ENCODE assay signal across 14 cellular contexts in genomic region chr16:85641776-85642176, GRCh38. TPM values are rescaled to one million over a fixed set of nuclear protein-coding genes. Genes with fewer than 3 reads are reported as not detected.
A peak's percentile ranks its signal among the peaks of the same experiment; 100 is the strongest.
DNase-seq lines count a peak whose midpoint lies in the region; ATAC-seq and TF ChIP-seq lines count a peak whose summit lies in the region.
"Had no signal": no experiment of that assay in that cellular context is flagged by ENCODE, and none has a peak within 500 bp of the region (broad histone marks: within the 10 kb centered on the region; RNA-seq: fewer than 3 reads in every experiment).

No MANE protein-coding gene starts in this region.

- peak; percentile 65 for ATAC-seq in foreskin keratinocyte
- no peak for ATAC-seq in GM18498 (IDR thresholded peaks at IDR 0.05; ENCODE audit: unreplicated experiment)
- ATAC-seq: activated CD8-positive, alpha-beta T cell treated with anti-CD3 and anti-CD28 coated beads for 36 hours; stimulated activated effector memory CD8-positive, alpha-beta T cell treated with anti-CD3 and anti-CD28 coated beads, Interleukin-12 subunit alpha, Interleukin-12 subunit beta, amount 100 ng/mL, for 72 hours had no signal

- no peak overlapping the region for H3K4me2 ChIP-seq in osteoblast (ENCODE audit: insufficient read depth, low read length)

- DNase-seq in AG10803 (ENCODE audit: low read depth) (peak; percentile 56), NCI-H446 treated with DMSO at 0.1 percent for 48 hours (lab: John Stamatoyannopoulos, UW) (peak; percentile 24), foreskin keratinocyte (peak in 1 of 2 donors; percentile 51), osteoblast (ENCODE audit: insufficient read length, low spot score, missing footprints) (peak; percentile 94), SJCRH30 (no peak), NOMO-1 (lab: John Stamatoyannopoulos, UW; ENCODE audit: unreplicated experiment in 2 of 2) (no peak), NCI-H2081 treated with DMSO at 0.1 percent for 48 hours (lab: John Stamatoyannopoulos, UW) (no peak)
- DNase-seq: activated CD8-positive, alpha-beta T cell treated with anti-CD3 and anti-CD28 coated beads for 36 hours; BE2C; endodermal cell; T-helper 2 cell had no signal

- H4K20me1 ChIP-seq in osteoblast (ENCODE audit: insufficient read depth, low read length): peaks cover 84% of the 10 kb centered on the region

- H3K4me3 ChIP-seq in AG10803 (ENCODE audit: low read length) (no peak overlapping the region), osteoblast (ENCODE audit: insufficient read depth, low read length) (no peak overlapping the region), SJCRH30 (no peak overlapping the region)
- H3K4me3 ChIP-seq: HAP-1 had no signal

- no peak overlapping the region for H2AFZ ChIP-seq in osteoblast (ENCODE audit: low read length)

- H3K79me2 ChIP-seq in osteoblast (ENCODE audit: insufficient read depth, low read length): peaks cover 78% of the 10 kb centered on the region

- no peaks in the 10 kb centered on the region for H3K9me3 ChIP-seq in osteoblast (ENCODE audit: low read depth, low read length)
- H3K9me3 ChIP-seq in SJCRH30 (replicated peaks): no peaks in the 10 kb centered on the region
- H3K9me3 ChIP-seq: BE2C, HAP-1 had no signal

- TF ChIP-seq CTCF in AG10803 (conservative IDR thresholded peaks at IDR 0.05; ENCODE audit: low read length) (no peak), foreskin keratinocyte (conservative IDR thresholded peaks at IDR 0.05) (no peak), osteoblast (IDR thresholded peaks at IDR 0.05; ENCODE audit: extremely low read depth, low read depth, low read length) (no peak)

- H3K27me3 ChIP-seq in foreskin keratinocyte (peaks cover 54% of the 10 kb centered on the region), osteoblast (ENCODE audit: insufficient read depth, low read length) (no peaks in the 10 kb centered on the region), SJCRH30 (no peaks in the 10 kb centered on the region)
- H3K27me3 ChIP-seq: BE2C had no signal

- H3K4me1 ChIP-seq in foreskin keratinocyte (peaks cover 4% of the 10 kb centered on the region), osteoblast (ENCODE audit: insufficient read depth, low read length) (no peaks in the 10 kb centered on the region), SJCRH30 (peaks cover 17% of the 10 kb centered on the region)
- H3K4me1 ChIP-seq: HAP-1 had no signal

- H3K36me3 ChIP-seq in osteoblast (ENCODE audit: insufficient read depth, low read length): no peaks in the 10 kb centered on the region
- H3K36me3 ChIP-seq in SJCRH30: no peaks in the 10 kb centered on the region

- no peak overlapping the region for H3K27ac ChIP-seq in foreskin keratinocyte
- no peak overlapping the region for H3K27ac ChIP-seq in osteoblast (ENCODE audit: low read depth, low read length)
- H3K27ac ChIP-seq in SJCRH30: no peak overlapping the region

RNA-seq across cellular contexts. Expression of gene GSE1, which starts 28.7 kb away (rescaled TPM):
- 5.9 and 8.2 TPM in 2 replicates for total RNA-seq in foreskin keratinocyte
- polyA plus RNA-seq in foreskin keratinocyte: 1.9 and 2.1 TPM in 2 replicates
- total RNA-seq in osteoblast: 49.6 and 55.7 TPM in 2 replicates
- 31.1 and 33.8 TPM in 2 replicates for total RNA-seq in SJCRH30 (2014; rRNA removed; shearing (Covaris generic))

RNA-seq across cellular contexts. Expression of gene GINS2, which starts 47.0 kb away (rescaled TPM):
- total RNA-seq in foreskin keratinocyte (27.1 and 28.4 TPM in 2 replicates), osteoblast (1.2 and 1.8 TPM in 2 replicates)
- 37.7 and 37.8 TPM in 2 replicates for polyA plus RNA-seq in foreskin keratinocyte
- 50.9 and 51.2 TPM in 2 replicates for total RNA-seq in SJCRH30 (2014; rRNA removed; shearing (Covaris generic))

Comparison
In these comparisons a context has a peak if more than half of its experiments do, and no peak if none do; other contexts are left out.
1. DNase-seq: peak in AG10803 (single experiment), NCI-H446 treated with DMSO at 0.1 percent for 48 hours (single experiment) and osteoblast (single experiment); none in SJCRH30 (0 of 2), NOMO-1 (0 of 2) and NCI-H2081 treated with DMSO at 0.1 percent for 48 hours (single experiment).
2. RNA of gene GINS2, which starts 47.0 kb away (total RNA-seq): 50.9 to 51.2 TPM in SJCRH30 and 27.1 to 28.4 TPM in foreskin keratinocyte; 1.2 to 1.8 TPM in osteoblast; every median in the first group is over 10 times any median in the second.